Comparison of ENCODE assay signal across 1 cellular context in the genomic region with DNA sequence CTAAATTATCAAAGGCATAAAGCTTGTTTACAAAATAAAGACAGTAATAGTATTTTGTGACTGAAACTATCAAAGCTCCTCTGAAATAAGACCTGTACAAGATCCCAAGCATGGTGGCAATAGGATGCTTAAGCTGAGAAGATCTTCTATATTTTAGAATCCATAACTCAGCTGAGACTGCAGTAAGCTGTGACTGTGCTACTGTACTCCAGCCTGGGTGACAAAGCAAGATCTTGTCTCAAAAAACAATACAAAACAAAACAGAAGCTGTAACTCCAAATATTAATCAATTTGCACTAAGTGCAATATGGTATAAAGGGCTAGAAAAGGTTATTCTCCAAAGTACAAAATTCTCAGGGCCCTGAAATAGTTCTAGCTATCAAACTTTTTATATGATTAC.
TF ChIP-seq lines count a peak whose summit lies in the region.

No MANE protein-coding gene starts in this region.

TF ChIP-seq in HepG2, 621 proteins besides CTCF, POLR2A, EP300 and RAD21:
- no peak for TF ChIP-seq MEIS1 (CRISPR knock-in tag; IDR thresholded peaks at IDR 0.05; ENCODE audit: borderline replicate concordance)
- no peak for TF ChIP-seq MBD4 (IDR thresholded peaks at IDR 0.05; ENCODE audit: borderline replicate concordance, low read length)
- no peak for TF ChIP-seq MIER2 (CRISPR knock-in tag; IDR thresholded peaks at IDR 0.05)
- no peak for TF ChIP-seq ZNF234 (CRISPR knock-in tag; conservative IDR thresholded peaks at IDR 0.05)
- no peak for TF ChIP-seq ZMYM4 (CRISPR knock-in tag; IDR thresholded peaks at IDR 0.05)
- TF ChIP-seq, protein P1, sequence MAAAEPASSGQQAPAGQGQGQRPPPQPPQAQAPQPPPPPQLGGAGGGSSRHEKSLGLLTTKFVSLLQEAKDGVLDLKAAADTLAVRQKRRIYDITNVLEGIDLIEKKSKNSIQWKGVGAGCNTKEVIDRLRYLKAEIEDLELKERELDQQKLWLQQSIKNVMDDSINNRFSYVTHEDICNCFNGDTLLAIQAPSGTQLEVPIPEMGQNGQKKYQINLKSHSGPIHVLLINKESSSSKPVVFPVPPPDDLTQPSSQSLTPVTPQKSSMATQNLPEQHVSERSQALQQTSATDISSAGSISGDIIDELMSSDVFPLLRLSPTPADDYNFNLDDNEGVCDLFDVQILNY (CRISPR knock-in tag; conservative IDR thresholded peaks at IDR 0.05) = no peak
- TF ChIP-seq RXRA (CRISPR knock-in tag; IDR thresholded peaks at IDR 0.05) = no peak
- no peak for TF ChIP-seq PHF21A (CRISPR knock-in tag; IDR thresholded peaks at IDR 0.05)
- TF ChIP-seq CBX1 (IDR thresholded peaks at IDR 0.05; ENCODE audit: low read depth) = no peak
- no peak for TF ChIP-seq ZC3H13 (CRISPR knock-in tag; IDR thresholded peaks at IDR 0.05)
- TF ChIP-seq, protein P2, sequence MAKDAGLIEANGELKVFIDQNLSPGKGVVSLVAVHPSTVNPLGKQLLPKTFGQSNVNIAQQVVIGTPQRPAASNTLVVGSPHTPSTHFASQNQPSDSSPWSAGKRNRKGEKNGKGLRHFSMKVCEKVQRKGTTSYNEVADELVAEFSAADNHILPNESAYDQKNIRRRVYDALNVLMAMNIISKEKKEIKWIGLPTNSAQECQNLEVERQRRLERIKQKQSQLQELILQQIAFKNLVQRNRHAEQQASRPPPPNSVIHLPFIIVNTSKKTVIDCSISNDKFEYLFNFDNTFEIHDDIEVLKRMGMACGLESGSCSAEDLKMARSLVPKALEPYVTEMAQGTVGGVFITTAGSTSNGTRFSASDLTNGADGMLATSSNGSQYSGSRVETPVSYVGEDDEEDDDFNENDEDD (CRISPR knock-in tag; IDR thresholded peaks at IDR 0.05; ENCODE audit: borderline replicate concordance) = no peak
- no peak for TF ChIP-seq HNF4A (CRISPR knock-in tag; IDR thresholded peaks at IDR 0.05)
- no peak for TF ChIP-seq MAZ (IDR thresholded peaks at IDR 0.05; ENCODE audit: borderline replicate concordance, low read depth, low read length)
- TF ChIP-seq MAZ (CRISPR knock-in tag; IDR thresholded peaks at IDR 0.05; ENCODE audit: low read depth) = no peak
- TF ChIP-seq ZNF790 (CRISPR knock-in tag; IDR thresholded peaks at IDR 0.05; ENCODE audit: borderline replicate concordance) = no peak
- TF ChIP-seq, protein P3, sequence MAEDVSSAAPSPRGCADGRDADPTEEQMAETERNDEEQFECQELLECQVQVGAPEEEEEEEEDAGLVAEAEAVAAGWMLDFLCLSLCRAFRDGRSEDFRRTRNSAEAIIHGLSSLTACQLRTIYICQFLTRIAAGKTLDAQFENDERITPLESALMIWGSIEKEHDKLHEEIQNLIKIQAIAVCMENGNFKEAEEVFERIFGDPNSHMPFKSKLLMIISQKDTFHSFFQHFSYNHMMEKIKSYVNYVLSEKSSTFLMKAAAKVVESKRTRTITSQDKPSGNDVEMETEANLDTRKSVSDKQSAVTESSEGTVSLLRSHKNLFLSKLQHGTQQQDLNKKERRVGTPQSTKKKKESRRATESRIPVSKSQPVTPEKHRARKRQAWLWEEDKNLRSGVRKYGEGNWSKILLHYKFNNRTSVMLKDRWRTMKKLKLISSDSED (CRISPR knock-in tag; IDR thresholded peaks at IDR 0.05) = no peak
- no peak for TF ChIP-seq SMARCE1 (IDR thresholded peaks at IDR 0.05; ENCODE audit: borderline replicate concordance)
- TF ChIP-seq, protein P4, sequence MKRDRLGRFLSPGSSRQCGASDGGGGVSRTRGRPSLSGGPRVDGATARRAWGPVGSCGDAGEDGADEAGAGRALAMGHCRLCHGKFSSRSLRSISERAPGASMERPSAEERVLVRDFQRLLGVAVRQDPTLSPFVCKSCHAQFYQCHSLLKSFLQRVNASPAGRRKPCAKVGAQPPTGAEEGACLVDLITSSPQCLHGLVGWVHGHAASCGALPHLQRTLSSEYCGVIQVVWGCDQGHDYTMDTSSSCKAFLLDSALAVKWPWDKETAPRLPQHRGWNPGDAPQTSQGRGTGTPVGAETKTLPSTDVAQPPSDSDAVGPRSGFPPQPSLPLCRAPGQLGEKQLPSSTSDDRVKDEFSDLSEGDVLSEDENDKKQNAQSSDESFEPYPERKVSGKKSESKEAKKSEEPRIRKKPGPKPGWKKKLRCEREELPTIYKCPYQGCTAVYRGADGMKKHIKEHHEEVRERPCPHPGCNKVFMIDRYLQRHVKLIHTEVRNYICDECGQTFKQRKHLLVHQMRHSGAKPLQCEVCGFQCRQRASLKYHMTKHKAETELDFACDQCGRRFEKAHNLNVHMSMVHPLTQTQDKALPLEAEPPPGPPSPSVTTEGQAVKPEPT (CRISPR knock-in tag; IDR thresholded peaks at IDR 0.05; ENCODE audit: low read depth) = no peak
- no peak for TF ChIP-seq NCOA1 (CRISPR knock-in tag; IDR thresholded peaks at IDR 0.05)
- TF ChIP-seq KDM1A (CRISPR knock-in tag; IDR thresholded peaks at IDR 0.05) = no peak
TF ChIP-seq in HepG2: peak in this region for 0.
